Comparison of ENCODE assay signal across 8 cellular contexts in the genomic region with DNA sequence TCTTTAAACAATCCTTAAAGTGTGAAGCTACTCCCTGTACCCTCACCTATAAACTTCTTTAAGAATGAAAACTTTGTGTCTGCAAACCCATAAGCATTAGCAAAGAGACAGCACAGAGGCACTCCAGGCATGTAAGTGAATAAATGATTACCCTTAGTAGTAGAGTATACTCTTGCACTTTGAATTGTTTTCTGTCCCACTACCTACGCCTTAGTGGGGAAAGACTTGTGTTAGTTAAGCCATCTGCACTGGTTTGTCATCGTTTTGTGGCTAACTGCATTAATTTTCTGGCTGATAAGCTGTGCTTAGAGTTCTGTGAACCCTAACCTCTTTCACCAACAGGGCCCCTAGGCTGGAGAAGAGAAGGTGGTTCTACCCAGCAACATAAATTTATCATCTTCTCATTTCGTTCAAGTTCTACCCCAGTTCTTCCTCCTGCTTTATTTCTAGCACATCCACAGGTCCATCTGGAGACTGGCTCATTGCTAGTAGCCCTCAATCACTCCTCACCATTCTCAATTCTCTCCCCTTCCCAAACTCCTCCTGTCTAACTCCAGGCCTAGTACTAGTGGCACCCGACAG. TPM values are rescaled to one million over a fixed set of nuclear protein-coding genes. Genes with fewer than 3 reads are reported as not detected.
DNase-seq lines count a peak whose midpoint lies in the region; ATAC-seq and TF ChIP-seq lines count a peak whose summit lies in the region.

No MANE protein-coding gene starts in this region.

- no peaks in the 10 kb centered on the region for H3K27me3 ChIP-seq in foreskin keratinocyte
- no peaks in the 10 kb centered on the region for H3K27me3 ChIP-seq in gastrocnemius medialis

- peak overlapping the region; percentile 99 for H3K27ac Mint-ChIP-seq in T-helper 17 cell

- DNase-seq in GM12865 (ENCODE audit: low read depth) (no peak), T-helper 17 cell (no peak), foreskin keratinocyte (no peak), gastrocnemius medialis (no peak), DMS114 treated with DMSO at 0.1 percent for 48 hours (lab: John Stamatoyannopoulos, UW; ENCODE audit: unreplicated experiment) (no peak)
- no peak for DNase-seq in stimulated activated naive CD4-positive, alpha-beta T cell treated with Interleukin-2 at 50 U/mL for 16 hours (lab: John Stamatoyannopoulos, UW)

- H3K36me3 Mint-ChIP-seq in T-helper 17 cell (ENCODE audit: low read depth), result peaks cover 4% of the 10 kb centered on the region

- H3K36me3 ChIP-seq in gastrocnemius medialis, result peaks cover 0 to 18% of the 10 kb centered on the region in 2 donors

- no peak for TF ChIP-seq POLR2A in gastrocnemius medialis (IDR thresholded peaks at IDR 0.05)

- peak overlapping the region; percentile 99 for H3K4me3 Mint-ChIP-seq in T-helper 17 cell

- no peaks in the 10 kb centered on the region for H3K9me3 ChIP-seq in T-helper 17 cell (ENCODE audit: control insufficient read depth, low read length, poor library complexity, severe bottlenecking)
- H3K9me3 ChIP-seq in gastrocnemius medialis, result no peaks in the 10 kb centered on the region

- H3K4me1 Mint-ChIP-seq in T-helper 17 cell, result peaks cover 38% of the 10 kb centered on the region

- in situ Hi-C loops in gastrocnemius medialis (cut with MboI; ENCODE audit: low sequenced_read_pairs in 4 of 4), result no loop called here

- H3K27me3 Mint-ChIP-seq in T-helper 17 cell, result no peaks in the 10 kb centered on the region

- H3K4me3 ChIP-seq in GM12865 (ENCODE audit: low read depth, low read length), result peak overlapping the region; percentile 91
- H3K4me3 ChIP-seq in gastrocnemius medialis, result peak overlapping the region; percentile 77 to 90 (median 84)

- H3K4me1 ChIP-seq in foreskin keratinocyte (no peaks in the 10 kb centered on the region), gastrocnemius medialis (peaks cover 15 to 18% of the 10 kb centered on the region in 2 donors)

- intact Hi-C loops in gastrocnemius medialis (cut with DNase I; ENCODE audit: low total_unique reads), result no loop called here

- H3K27ac ChIP-seq in foreskin keratinocyte (peak overlapping the region; percentile 4), gastrocnemius medialis (peak overlapping the region; percentile 85 to 88 (median 88))

- TF ChIP-seq CTCF in GM12865 (IDR thresholded peaks at IDR 0.05; ENCODE audit: insufficient read depth, low read depth, low read length, missing control alignments) (no peak), foreskin keratinocyte (conservative IDR thresholded peaks at IDR 0.05) (no peak), gastrocnemius medialis (IDR thresholded peaks at IDR 0.05 in 4 of 5, conservative IDR thresholded peaks at IDR 0.05 in 1 of 5) (no peak)

- ATAC-seq in T-helper 17 cell (no peak), foreskin keratinocyte (no peak), gastrocnemius medialis (no peak), GM21576 (IDR thresholded peaks at IDR 0.05; ENCODE audit: unreplicated experiment) (no peak), GM21515 (IDR thresholded peaks at IDR 0.05; ENCODE audit: unreplicated experiment) (no peak)

RNA-seq across cellular contexts. Expression of a gene that starts 0.7 kb away (rescaled TPM):
- 1 to 10 TPM; 3.6 to 7.1 TPM for total RNA-seq in T-helper 17 cell
- 16.4 and 17.0 TPM in 2 replicates for total RNA-seq in foreskin keratinocyte
- polyA plus RNA-seq in foreskin keratinocyte, result 13.6 and 15.1 TPM in 2 replicates
- 10 to 100 TPM in 3 of 4 donors, 1 to 10 TPM in 1; 8.8 to 17.3 (median 16.4) TPM for total RNA-seq in gastrocnemius medialis

RNA-seq across cellular contexts. Expression of a gene that starts 21.6 kb away (rescaled TPM):
- total RNA-seq in T-helper 17 cell, result 1 to 10 TPM; 6.4 to 8.1 TPM
- total RNA-seq in foreskin keratinocyte, result 7.4 and 7.9 TPM in 2 replicates
- 3.2 and 3.7 TPM in 2 replicates for polyA plus RNA-seq in foreskin keratinocyte
- total RNA-seq in gastrocnemius medialis, result 10 to 100 TPM in 2 of 4 donors, 1 to 10 TPM in 2; 5.4 to 20.1 (median 9.1) TPM
